ENCODE assay signal across 8 cellular contexts in the genomic region with DNA sequence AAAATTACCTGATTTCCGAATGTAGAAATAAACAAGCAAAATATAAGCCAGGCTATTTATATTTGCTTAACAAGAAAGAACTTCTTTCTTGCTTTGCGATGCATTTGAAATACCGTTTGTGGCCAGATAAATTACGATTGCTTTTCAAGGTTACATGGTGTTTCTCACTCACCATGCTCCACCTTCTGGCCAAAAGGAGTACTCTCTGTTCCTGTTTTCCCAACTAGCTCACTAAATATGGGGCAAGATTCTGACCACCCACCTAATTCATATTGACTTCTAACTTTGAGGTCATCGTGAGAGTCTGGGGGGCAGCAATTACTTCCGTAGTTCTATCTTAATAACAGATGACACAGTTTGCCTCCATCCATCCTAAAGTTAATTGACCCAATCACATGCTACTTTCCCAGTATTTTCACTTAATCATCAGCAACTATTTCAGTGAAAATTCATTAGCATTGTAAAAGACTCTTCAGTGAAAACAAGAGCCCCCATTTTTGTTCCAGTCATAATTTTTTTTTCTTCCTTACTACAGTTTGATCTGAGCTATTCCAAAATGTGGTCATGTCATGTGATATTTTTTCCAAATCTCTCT. TPM values are rescaled to one million over a fixed set of nuclear protein-coding genes. Genes with fewer than 3 reads are reported as not detected.
DNase-seq lines count a peak whose midpoint lies in the region; ATAC-seq and TF ChIP-seq lines count a peak whose summit lies in the region.

No MANE protein-coding gene starts in this region.

- no peak for TF ChIP-seq POLR2A in gastrocnemius medialis (IDR thresholded peaks at IDR 0.05)

- no peak overlapping the region for H3K4me3 ChIP-seq in astrocyte of the cerebellum (ENCODE audit: low read depth, low read length)
- H3K4me3 ChIP-seq in hepatocyte, result no peak overlapping the region
- H3K4me3 ChIP-seq in gastrocnemius medialis, result no peak overlapping the region

- H3K9me3 ChIP-seq in hepatocyte (ENCODE audit: low read depth), result no peaks in the 10 kb centered on the region
- H3K9me3 ChIP-seq in gastrocnemius medialis, result no peaks in the 10 kb centered on the region

- intact Hi-C loops in gastrocnemius medialis (cut with DNase I; ENCODE audit: low total_unique reads), result loop anchor here (2.0 to 5.0 kb wide), 2 partner anchors 88 to 306 kb away; a partner anchor contains a TSS

- peak; percentile 28 for DNase-seq in stimulated activated CD4-positive, alpha-beta T cell treated with anti-CD3 and anti-CD28 coated beads, Interleukin-15, amount 100 ng/mL, for 24 hours
- DNase-seq in stimulated activated CD4-positive, alpha-beta T cell treated with anti-CD3 and anti-CD28 coated beads, Interleukin-4, amount 100 ng/mL, for 4 hours, result no peak
- DNase-seq in HK-2 (ENCODE audit: unreplicated experiment), result peak; percentile 7
- DNase-seq in NCI-H526 treated with DMSO at 0.1 percent for 48 hours (lab: John Stamatoyannopoulos, UW), result peak; percentile 19
- peak; percentile 51 for DNase-seq in astrocyte of the cerebellum (ENCODE audit: low read depth)
- DNase-seq in hepatocyte (ENCODE audit: low spot score), result peak; percentile 76
- no peak for DNase-seq in gastrocnemius medialis

- H3K4me1 ChIP-seq in hepatocyte (ENCODE audit: insufficient read depth) (no peaks in the 10 kb centered on the region), gastrocnemius medialis (peaks cover 0 to 4% of the 10 kb centered on the region in 2 donors)

- H3K4me2 ChIP-seq in hepatocyte, result peak overlapping the region; percentile 59

- no peaks in the 10 kb centered on the region for H3K9me2 ChIP-seq in hepatocyte (replicated peaks; ENCODE audit: insufficient read depth)

- ATAC-seq in gastrocnemius medialis, result peak in 1 of 2 donors; percentile 41
- ATAC-seq in HG02870 (IDR thresholded peaks at IDR 0.05; ENCODE audit: unreplicated experiment), result no peak

- H3K27me3 ChIP-seq in hepatocyte (no peaks in the 10 kb centered on the region), gastrocnemius medialis (no peaks in the 10 kb centered on the region)

- H2AFZ ChIP-seq in hepatocyte, result no peak overlapping the region

- H3K27ac ChIP-seq in hepatocyte, result no peak overlapping the region
- no peak overlapping the region for H3K27ac ChIP-seq in gastrocnemius medialis

- WGBS in hepatocyte (ENCODE audit: low lambda C conversion rate, missing lambda C conversion rate), result 6% methylated on average over 6 of the region's 6 CpGs

- H3K79me2 ChIP-seq in hepatocyte, result no peaks in the 10 kb centered on the region

- H4K20me1 ChIP-seq in hepatocyte (ENCODE audit: insufficient read depth, poor library complexity, severe bottlenecking), result no peaks in the 10 kb centered on the region

- TF ChIP-seq CTCF in astrocyte of the cerebellum (IDR thresholded peaks at IDR 0.05; ENCODE audit: low read depth, low read length, missing control alignments) (peak; percentile 89), hepatocyte (IDR thresholded peaks at IDR 0.05; ENCODE audit: poor library complexity) (peak; percentile 86), gastrocnemius medialis (IDR thresholded peaks at IDR 0.05 in 4 of 5, conservative IDR thresholded peaks at IDR 0.05 in 1 of 5) (peak in 4 of 5 experiments; percentile 35 to 66 (median 56))

- H3K36me3 ChIP-seq in hepatocyte (replicated peaks; ENCODE audit: insufficient read depth, low read depth) (no peaks in the 10 kb centered on the region), gastrocnemius medialis (no peaks in the 10 kb centered on the region)

- in situ Hi-C loops in astrocyte of the cerebellum (cut with HindIII; ENCODE audit: low sequenced_read_pairs), result loop anchor here (5.0 to 10.0 kb wide), 2 partner anchors 58 to 91 kb away; no protein-coding TSS in a partner anchor
- in situ Hi-C loops in gastrocnemius medialis (cut with MboI; ENCODE audit: low sequenced_read_pairs in 4 of 4), result loop anchor here in 1 of 4 donors (10.0 kb wide), 1 partner anchor 88 kb away; no protein-coding TSS in a partner anchor

RNA-seq across cellular contexts. Expression of a gene that starts 25.9 kb away (rescaled TPM):
- 7.7 TPM in 2 replicates for total RNA-seq in hepatocyte
- polyA plus RNA-seq in hepatocyte, result 5.2 and 9.2 TPM in 2 replicates
- total RNA-seq in gastrocnemius medialis, result under 1 TPM in 1 of 4 donors, not detected in 3; 0.22 TPM

Comparison
In these comparisons a context has a peak if more than half of its experiments do, and no peak if none do; other contexts are left out.
1. DNase-seq: peak in stimulated activated CD4-positive, alpha-beta T cell treated with anti-CD3 and anti-CD28 coated beads, Interleukin-15, amount 100 ng/mL, for 24 hours (single experiment), HK-2 (single experiment), NCI-H526 treated with DMSO at 0.1 percent for 48 hours (single experiment), astrocyte of the cerebellum (single experiment) and hepatocyte (single experiment); none in stimulated activated CD4-positive, alpha-beta T cell treated with anti-CD3 and anti-CD28 coated beads, Interleukin-4, amount 100 ng/mL, for 4 hours (0 of 2) and gastrocnemius medialis (0 of 2).
2. Peak in every context shown above with its lines, with median percentiles within 50 percentile points of each other: CTCF ChIP-seq.